In the genomic region with DNA sequence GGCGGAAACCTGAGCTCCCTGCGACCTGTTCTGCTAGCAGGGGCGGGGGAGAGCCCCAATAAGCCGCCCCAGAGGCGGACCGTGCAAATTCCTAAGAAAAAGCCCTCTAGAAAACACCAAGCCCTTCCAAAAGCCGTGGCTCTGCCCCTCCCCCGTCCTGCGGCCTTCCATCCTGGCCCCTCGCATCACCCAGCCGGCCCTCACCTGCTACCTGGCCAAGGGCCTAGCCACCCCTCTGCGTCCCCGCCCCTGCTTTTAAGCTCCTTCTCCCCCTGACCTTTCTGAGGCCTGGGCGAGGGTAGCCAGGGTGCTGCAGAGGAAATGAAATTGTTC, we compare ENCODE assay signal across 15 cellular contexts. TPM values are rescaled to one million over a fixed set of nuclear protein-coding genes. Genes with fewer than 3 reads are reported as not detected.
DNase-seq lines count a peak whose midpoint lies in the region; ATAC-seq and TF ChIP-seq lines count a peak whose summit lies in the region.
"Had no signal": no experiment of that assay in that cellular context is flagged by ENCODE, and none has a peak within 500 bp of the region (broad histone marks: within the 10 kb centered on the region; RNA-seq: fewer than 3 reads in every experiment).

No MANE protein-coding gene starts in this region.

- ATAC-seq in left cardiac atrium (no peak), HG02938 (IDR thresholded peaks at IDR 0.05; ENCODE audit: unreplicated experiment) (no peak), GM18909 (IDR thresholded peaks at IDR 0.05; ENCODE audit: poor library complexity, unreplicated experiment) (no peak)
- ATAC-seq: body of pancreas had no signal

- no peaks in the 10 kb centered on the region for H3K9me3 Mint-ChIP-seq in osteocyte (ENCODE audit: unreplicated experiment)
- H3K9me3 Mint-ChIP-seq in T-helper 2 cell treated with Interferon-gamma antibody and Interleukin-4, amounts not matched to agents 5 μg/mL and 100 μg/mL, for 36 hours: no peaks in the 10 kb centered on the region
- H3K9me3 Mint-ChIP-seq: activated T-helper 2 cell treated with anti-CD3 and anti-CD28 coated beads, Interferon-gamma antibody, Interleukin-2, Interleukin-4, amounts not matched to agents 10 μg/mL and 5 μg/mL and 100 μg/mL, durations not matched to agents 14 hours and 24 hours and 36 hours had no signal

- DNase-seq in left ventricle myocardium inferior: no peak
- no peak for DNase-seq in left cardiac atrium
- DNase-seq in osteocyte (ENCODE audit: extremely low spot score, unreplicated experiment): peak; percentile 72
- DNase-seq in NCI-H510A treated with DMSO at 0.1 percent for 48 hours (lab: John Stamatoyannopoulos, UW): no peak
- no peak for DNase-seq in T-helper 2 cell treated with Interferon-gamma antibody and Interleukin-4, amounts not matched to agents 5 μg/mL and 100 μg/mL, for 36 hours (ENCODE audit: low spot score)
- DNase-seq: activated CD4-positive, alpha-beta T cell treated with anti-CD3 and anti-CD28 coated beads, Interleukin-2, amount 50 U/mL, for 4 hours; body of pancreas; COR-L47; NCI-H2107; SW 1271 had no signal

- H3K27ac ChIP-seq in left ventricle myocardium inferior (replicated peaks): no peak overlapping the region
- H3K27ac ChIP-seq: body of pancreas, HL-60 had no signal

- TF ChIP-seq CTCF in left ventricle myocardium inferior (IDR thresholded peaks at IDR 0.05; ENCODE audit: borderline replicate concordance): no peak
- no peak for TF ChIP-seq CTCF in osteocyte (IDR thresholded peaks at IDR 0.05)

- peaks cover 16% of the 10 kb centered on the region for H3K4me1 Mint-ChIP-seq in osteocyte (ENCODE audit: unreplicated experiment)
- peaks cover 8% of the 10 kb centered on the region for H3K4me1 Mint-ChIP-seq in T-helper 2 cell treated with Interferon-gamma antibody and Interleukin-4, amounts not matched to agents 5 μg/mL and 100 μg/mL, for 36 hours (ENCODE audit: low read depth)

- H3K4me3 ChIP-seq in left ventricle myocardium inferior: peak overlapping the region; percentile 64
- H3K4me3 ChIP-seq in iPS-15b (ENCODE audit: low read depth, low read length): peak overlapping the region; percentile 67
- H3K4me3 ChIP-seq: body of pancreas had no signal

- H3K36me3 Mint-ChIP-seq in osteocyte (ENCODE audit: unreplicated experiment): no peaks in the 10 kb centered on the region
- H3K36me3 Mint-ChIP-seq in T-helper 2 cell treated with Interferon-gamma antibody and Interleukin-4, amounts not matched to agents 5 μg/mL and 100 μg/mL, for 36 hours (ENCODE audit: low read depth): no peaks in the 10 kb centered on the region

- H3K4me1 ChIP-seq in left ventricle myocardium inferior (peaks cover 29% of the 10 kb centered on the region), iPS-15b (ENCODE audit: control insufficient read depth, insufficient read depth, low read length) (peaks cover 45% of the 10 kb centered on the region)

- peaks cover 5% of the 10 kb centered on the region for H3K27me3 Mint-ChIP-seq in osteocyte (ENCODE audit: unreplicated experiment)
- H3K27me3 Mint-ChIP-seq in T-helper 2 cell treated with Interferon-gamma antibody and Interleukin-4, amounts not matched to agents 5 μg/mL and 100 μg/mL, for 36 hours (ENCODE audit: low read depth): peaks cover 71% of the 10 kb centered on the region

- H3K27ac Mint-ChIP-seq in osteocyte (ENCODE audit: unreplicated experiment): no peak overlapping the region
- no peak overlapping the region for H3K27ac Mint-ChIP-seq in T-helper 2 cell treated with Interferon-gamma antibody and Interleukin-4, amounts not matched to agents 5 μg/mL and 100 μg/mL, for 36 hours
- H3K27ac Mint-ChIP-seq: activated T-helper 2 cell treated with anti-CD3 and anti-CD28 coated beads, Interferon-gamma antibody, Interleukin-2, Interleukin-4, amounts not matched to agents 10 μg/mL and 5 μg/mL and 100 μg/mL, durations not matched to agents 14 hours and 24 hours and 36 hours had no signal

- H3K27me3 ChIP-seq in left ventricle myocardium inferior (ENCODE audit: low read depth): no peaks in the 10 kb centered on the region
- H3K27me3 ChIP-seq in iPS-15b (ENCODE audit: control insufficient read depth, insufficient read depth, low read length): peaks cover 45% of the 10 kb centered on the region
- H3K27me3 ChIP-seq: body of pancreas had no signal

- no peaks in the 10 kb centered on the region for H3K36me3 ChIP-seq in left ventricle myocardium inferior
- no peaks in the 10 kb centered on the region for H3K36me3 ChIP-seq in iPS-15b (ENCODE audit: control insufficient read depth, insufficient read depth, low read length)

- no peak overlapping the region for H3K9ac ChIP-seq in iPS-15b (ENCODE audit: low read depth, low read length)

- H3K9me3 ChIP-seq in left ventricle myocardium inferior (replicated peaks) (no peaks in the 10 kb centered on the region), iPS-15b (ENCODE audit: control insufficient read depth, insufficient read depth, low read length) (no peaks in the 10 kb centered on the region)
- H3K9me3 ChIP-seq: body of pancreas had no signal

- intact Hi-C loops in left ventricle myocardium inferior (cut with micrococcal nuclease): no loop called here
- intact Hi-C loops in left cardiac atrium (cut with DNase I): no loop called here

- H3K4me3 Mint-ChIP-seq in osteocyte (ENCODE audit: unreplicated experiment): no peak overlapping the region
- H3K4me3 Mint-ChIP-seq in T-helper 2 cell treated with Interferon-gamma antibody and Interleukin-4, amounts not matched to agents 5 μg/mL and 100 μg/mL, for 36 hours: no peak overlapping the region

RNA-seq across cellular contexts. Expression of a gene that starts 24.9 kb away (rescaled TPM):
- 2.7 TPM for total RNA-seq in left ventricle myocardium inferior
- 1 to 10 TPM; 1.9 to 2.0 TPM for total RNA-seq in left cardiac atrium
- 4.3 and 4.9 TPM in 2 replicates for total RNA-seq in osteocyte

RNA-seq across cellular contexts. Expression of a gene that starts 33.5 kb away (rescaled TPM):
- total RNA-seq in left ventricle myocardium inferior (18.7 TPM), left cardiac atrium (10 to 100 TPM; 26.1 to 30.3 TPM), osteocyte (43.9 and 56.5 TPM in 2 replicates)
